Comparison of ENCODE assay signal across 18 cellular contexts in genomic region chr11:31636983-31637382, GRCh38.
DNase-seq lines count a peak whose midpoint lies in the region; ATAC-seq, FAIRE-seq and TF ChIP-seq lines count a peak whose summit lies in the region.
"Had no signal": no experiment of that assay in that cellular context is flagged by ENCODE, and none has a peak within 500 bp of the region (broad histone marks: within the 10 kb centered on the region; RNA-seq: fewer than 3 reads in every experiment).

No MANE protein-coding gene starts in this region.

- H3K27me3 ChIP-seq in A673 (replicated peaks; ENCODE audit: insufficient read depth, low read depth, low read length, poor library complexity), result no peaks in the 10 kb centered on the region
- H3K27me3 ChIP-seq: BE2C had no signal

- no peak overlapping the region for H3K4me3 ChIP-seq in A673 (ENCODE audit: low read depth, low read length, poor library complexity, severe bottlenecking)
- H3K4me3 ChIP-seq: K562 had no signal

- no peaks in the 10 kb centered on the region for H3K27me3 Mint-ChIP-seq in nephron (ENCODE audit: low read depth)
- H3K27me3 Mint-ChIP-seq in activated T-cell treated with anti-CD3 and anti-CD28 coated beads, Interleukin-2, amount 50 U/mL, for 72 hours (ENCODE audit: low read depth), result no peaks in the 10 kb centered on the region
- H3K27me3 Mint-ChIP-seq: CD4-positive, alpha-beta T cell had no signal

- H3K4me3 Mint-ChIP-seq in nephron, result no peak overlapping the region
- H3K4me3 Mint-ChIP-seq in activated T-cell treated with anti-CD3 and anti-CD28 coated beads, Interleukin-2, amount 50 U/mL, for 72 hours, result no peak overlapping the region
- H3K4me3 Mint-ChIP-seq: CD4-positive, alpha-beta T cell had no signal

- CTCF ChIA-PET in A673 (lab: Charles Lee), result no interaction called here

- BruUV-seq in A673 (replicated peaks; lab: Mats Ljungman, UMichigan), result no TSS peak

- POLR2A ChIA-PET in A673 (lab: Charles Lee; ENCODE audit: low non-redundant PET), result no interaction called here

- no peak for ATAC-seq in activated T-cell treated with anti-CD3 and anti-CD28 coated beads, Interleukin-2, amount 50 U/mL, for 72 hours (replicated peaks in 1 of 2)
- ATAC-seq: K562 had no signal

- TF ChIP-seq CTCF in A673 (conservative IDR thresholded peaks at IDR 0.05; ENCODE audit: low read depth, low read length) (no peak), nephron (IDR thresholded peaks at IDR 0.05; ENCODE audit: unreplicated experiment in 3 of 3) (no peak)

- intact Hi-C loops in A673 (cut with micrococcal nuclease; ENCODE audit: unreplicated experiment), result no loop called here

- DNase-seq in A673 (ENCODE audit: low spot score), result peak; percentile 54
- DNase-seq in NCI-H1694 treated with DMSO at 0.1 percent for 48 hours (lab: John Stamatoyannopoulos, UW), result peak; percentile 91
- peak; percentile 95 for DNase-seq in NCI-H524 treated with DMSO at 0.1 percent for 48 hours (lab: John Stamatoyannopoulos, UW)
- no peak for DNase-seq in activated T-cell treated with anti-CD3 and anti-CD28 coated beads, Interleukin-2, amount 50 U/mL, for 72 hours
- no peak for DNase-seq in stimulated activated CD8-positive, alpha-beta memory T cell treated with anti-CD3 and anti-CD28 coated beads, Interleukin-4, amount 100 ng/mL, for 48 hours
- no peak for DNase-seq in RCC 7860 (ENCODE audit: low spot score)
- DNase-seq: BE2C; CD4-positive, alpha-beta T cell; DMS79; NCI-H1105 treated with DMSO at 0.1 percent for 48 hours; NCI-H187; NCI-H2107; NCI-H526; NK-92 treated with Interleukin-12 subunit alpha and Interleukin-12 subunit beta, amount 100 ng/mL, for 24 hours; Right ventricle myocardium superior; SK-N-SH had no signal

- peaks cover 5% of the 10 kb centered on the region for H3K4me1 Mint-ChIP-seq in nephron
- no peaks in the 10 kb centered on the region for H3K4me1 Mint-ChIP-seq in activated T-cell treated with anti-CD3 and anti-CD28 coated beads, Interleukin-2, amount 50 U/mL, for 72 hours (ENCODE audit: low read depth)

- no peaks in the 10 kb centered on the region for H3K4me1 ChIP-seq in A673 (ENCODE audit: insufficient read depth, low read length, poor library complexity, severe bottlenecking)
- H3K4me1 ChIP-seq: BE2C had no signal

- no peaks in the 10 kb centered on the region for H3K9me3 ChIP-seq in A673 (ENCODE audit: low read depth, low read length, poor library complexity, severe bottlenecking)
- H3K9me3 ChIP-seq: BE2C, SK-N-SH had no signal

- no peaks in the 10 kb centered on the region for H3K9me3 Mint-ChIP-seq in nephron
- H3K9me3 Mint-ChIP-seq in activated T-cell treated with anti-CD3 and anti-CD28 coated beads, Interleukin-2, amount 50 U/mL, for 72 hours, result no peaks in the 10 kb centered on the region
- H3K9me3 Mint-ChIP-seq: CD4-positive, alpha-beta T cell had no signal

- FAIRE-seq in RCC 7860 (lab: Jason Lieb, UNC), result no peak
- FAIRE-seq: K562 had no signal

- H3K36me3 Mint-ChIP-seq in nephron (ENCODE audit: low read depth), result no peaks in the 10 kb centered on the region
- H3K36me3 Mint-ChIP-seq in activated T-cell treated with anti-CD3 and anti-CD28 coated beads, Interleukin-2, amount 50 U/mL, for 72 hours (ENCODE audit: insufficient read depth in 2 of 2), result no peaks in the 10 kb centered on the region

- H3K36me3 ChIP-seq in A673 (ENCODE audit: insufficient read depth, low read length, poor library complexity, severe bottlenecking), result no peaks in the 10 kb centered on the region
- H3K36me3 ChIP-seq: BE2C had no signal

- peak overlapping the region; percentile 31 to 75 (median 65) for H3K27ac Mint-ChIP-seq in nephron
- no peak overlapping the region for H3K27ac Mint-ChIP-seq in activated T-cell treated with anti-CD3 and anti-CD28 coated beads, Interleukin-2, amount 50 U/mL, for 72 hours
- H3K27ac Mint-ChIP-seq: CD4-positive, alpha-beta T cell had no signal

- H3K27ac ChIP-seq in A673 (ENCODE audit: low read depth, low read length, poor library complexity, severe bottlenecking), result no peak overlapping the region

Comparison
In these comparisons a context has a peak if more than half of its experiments do, and no peak if none do; other contexts are left out.
1. DNase-seq: peak in A673 (single experiment), NCI-H1694 treated with DMSO at 0.1 percent for 48 hours (single experiment) and NCI-H524 treated with DMSO at 0.1 percent for 48 hours (single experiment); none in activated T-cell treated with anti-CD3 and anti-CD28 coated beads, Interleukin-2, amount 50 U/mL, for 72 hours (0 of 2), stimulated activated CD8-positive, alpha-beta memory T cell treated with anti-CD3 and anti-CD28 coated beads, Interleukin-4, amount 100 ng/mL, for 48 hours (single experiment) and RCC 7860 (single experiment).